Comparison of ENCODE assay signal across 8 cellular contexts in genomic region chr1:155245163-155245524, GRCh38. TPM values are rescaled to one million over a fixed set of nuclear protein-coding genes. Genes with fewer than 3 reads are reported as not detected.
DNase-seq lines count a peak whose midpoint lies in the region; ATAC-seq and TF ChIP-seq lines count a peak whose summit lies in the region.

No MANE protein-coding gene starts in this region.

- intact Hi-C loops in dorsolateral prefrontal cortex (cut with DNase I) = loop anchor here in 1 of 2 donors (5.0 kb wide), 1 partner anchor 467 kb away; no protein-coding TSS in a partner anchor

- H3K36me3 ChIP-seq in BLaER1 treated with 17β-estradiol and CSF1 and Interleukin-3, amounts not matched to agents 10 nM and 100 nM = peaks cover 6 to 30% (median 16%) of the 10 kb centered on the region in 11 experiments; a peak in 19 of 22 replicates
- peaks cover 12% of the 10 kb centered on the region; the same call in 1 of the 2 replicates for H3K36me3 ChIP-seq in KOPT-K1 (ENCODE audit: insufficient read depth, low read length)

- H3K27me3 Mint-ChIP-seq in nephron progenitor cell (ENCODE audit: low read depth, poor library complexity) = no peaks in the 10 kb centered on the region

- peak overlapping the region in 10 of 11 experiments; percentile 14 to 90 (median 86); a peak in 17 of 22 replicates for H3K27ac ChIP-seq in BLaER1 treated with 17β-estradiol and CSF1 and Interleukin-3, amounts not matched to agents 10 nM and 100 nM
- H3K27ac ChIP-seq in KOPT-K1 (ENCODE audit: low read depth, low read length, poor library complexity, severe bottlenecking) (peak overlapping the region; percentile 88), dorsolateral prefrontal cortex (peak overlapping the region; percentile 86 to 100 (median 98))

- peaks cover 53% of the 10 kb centered on the region for H3K4me1 Mint-ChIP-seq in nephron progenitor cell

- H4K20me1 ChIP-seq in BLaER1 treated with 17β-estradiol and CSF1 and Interleukin-3, amounts not matched to agents 10 nM and 100 nM = no peaks in the 10 kb centered on the region

- H3K4me2 ChIP-seq in BLaER1 treated with 17β-estradiol and CSF1 and Interleukin-3, amounts not matched to agents 10 nM and 100 nM = peak overlapping the region; percentile 70 to 98 (median 89)

- peak overlapping the region; percentile 51 to 76 (median 68) for H3K4me3 ChIP-seq in BLaER1 treated with 17β-estradiol and CSF1 and Interleukin-3, amounts not matched to agents 10 nM and 100 nM
- peak overlapping the region; percentile 53 to 88 (median 75) for H3K4me3 ChIP-seq in dorsolateral prefrontal cortex

- H3K9me3 ChIP-seq in BLaER1 treated with 17β-estradiol and CSF1 and Interleukin-3, amounts not matched to agents 10 nM and 100 nM (replicated peaks in 1 of 11) = no peaks in the 10 kb centered on the region
- no peaks in the 10 kb centered on the region for H3K9me3 ChIP-seq in KOPT-K1 (ENCODE audit: insufficient read depth, low read length, poor library complexity, severe bottlenecking)

- peak overlapping the region in 10 of 11 experiments; percentile 57 to 87 (median 85); a peak in 20 of 22 replicates for H3K9ac ChIP-seq in BLaER1 treated with 17β-estradiol and CSF1 and Interleukin-3, amounts not matched to agents 10 nM and 100 nM

- H3K9me3 Mint-ChIP-seq in nephron progenitor cell = no peaks in the 10 kb centered on the region

- ATAC-seq in GM18498 (IDR thresholded peaks at IDR 0.05; ENCODE audit: unreplicated experiment) (no peak), HG02981 (IDR thresholded peaks at IDR 0.05; ENCODE audit: unreplicated experiment) (no peak)

- peak overlapping the region; percentile 79 for H3K4me3 Mint-ChIP-seq in nephron progenitor cell

- DNase-seq in dorsolateral prefrontal cortex = no peak
- no peak for DNase-seq in nephron progenitor cell
- DNase-seq in DMS53 treated with DMSO at 0.1 percent for 48 hours (lab: John Stamatoyannopoulos, UW; ENCODE audit: unreplicated experiment) = no peak
- no peak for DNase-seq in cerebellar cortex (ENCODE audit: low spot score)

- H3K4me1 ChIP-seq in BLaER1 treated with 17β-estradiol and CSF1 and Interleukin-3, amounts not matched to agents 10 nM and 100 nM = peaks cover 43 to 55% (median 51%) of the 10 kb centered on the region in 10 experiments

- H3K36me3 Mint-ChIP-seq in nephron progenitor cell (ENCODE audit: low read depth) = peaks cover 16% of the 10 kb centered on the region

- H3K27ac Mint-ChIP-seq in nephron progenitor cell = peak overlapping the region; percentile 14

- no peaks in the 10 kb centered on the region for H3K27me3 ChIP-seq in BLaER1 treated with 17β-estradiol and CSF1 and Interleukin-3, amounts not matched to agents 10 nM and 100 nM
- no peaks in the 10 kb centered on the region for H3K27me3 ChIP-seq in dorsolateral prefrontal cortex

- no peak for TF ChIP-seq CTCF in dorsolateral prefrontal cortex (IDR thresholded peaks at IDR 0.05 in 54 of 56, conservative IDR thresholded peaks at IDR 0.05 in 2 of 56; ENCODE audit: low read depth in 1 of 56, partially characterized antibody in 56 of 56)
- no peak for TF ChIP-seq CTCF in nephron progenitor cell (IDR thresholded peaks at IDR 0.05)

RNA-seq across cellular contexts. Expression of gene ENTREP3, which starts 10.1 kb away (rescaled TPM):
- total RNA-seq in dorsolateral prefrontal cortex = 10 to 100 TPM; 28.2 to 75.1 (median 42.6) TPM

RNA-seq across cellular contexts. Expression of gene SCAMP3, which starts 17.0 kb away (rescaled TPM):
- total RNA-seq in dorsolateral prefrontal cortex = 10 to 100 TPM; 40.4 to 73.3 (median 49.7) TPM

RNA-seq across cellular contexts. Expression of gene CLK2, which starts 28.2 kb away (rescaled TPM):
- 10 to 100 TPM; 24.7 to 58.5 (median 39.4) TPM for total RNA-seq in dorsolateral prefrontal cortex

RNA-seq across cellular contexts. Expression of gene HCN3, which starts 32.1 kb away (rescaled TPM):
- 10 to 100 TPM in 94 of 120 experiments, 1 to 10 TPM in 26; 6.0 to 24.1 (median 11.7) TPM for total RNA-seq in dorsolateral prefrontal cortex

RNA-seq across cellular contexts. Expression of gene MTX1, which starts 36.6 kb away (rescaled TPM):
- 10 to 100 TPM; 13.5 to 26.7 (median 20.0) TPM for total RNA-seq in dorsolateral prefrontal cortex
